ENCODE assay signal across 1 cellular context in the genomic region with DNA sequence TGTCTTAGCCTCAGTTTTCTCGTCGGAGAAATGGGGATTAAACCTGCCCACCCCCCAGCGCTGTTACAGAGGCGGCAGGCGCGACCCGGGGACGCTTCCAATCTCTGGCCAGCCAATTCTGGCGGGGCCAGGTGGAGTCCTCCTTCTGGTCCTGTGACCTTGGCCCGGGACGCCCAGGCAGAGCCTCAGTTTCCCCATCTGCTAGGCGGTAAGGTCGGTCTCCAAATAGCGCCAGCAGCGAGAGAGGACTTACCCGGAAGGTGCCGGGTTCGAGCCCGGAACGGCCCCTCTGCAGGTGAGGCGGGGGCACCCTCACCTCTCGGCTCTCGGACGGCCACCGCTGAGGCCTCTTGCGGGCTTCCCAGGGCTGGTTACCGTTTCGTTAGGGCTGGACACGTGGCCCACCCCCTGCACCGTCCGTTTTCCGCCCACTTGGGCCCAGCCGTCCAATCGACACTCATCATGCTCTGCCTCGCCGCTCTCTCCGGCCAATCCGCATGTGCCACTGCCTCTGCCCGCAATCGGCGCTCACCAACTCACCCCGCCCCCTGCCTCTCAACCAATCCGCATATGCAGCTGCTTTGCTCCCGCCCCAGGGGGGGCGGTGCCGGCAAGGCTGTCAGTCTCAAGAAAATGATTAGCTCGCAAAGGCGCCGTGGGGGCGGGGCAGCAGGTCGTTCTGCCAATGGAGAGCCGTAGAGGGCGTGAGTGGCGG.
TF ChIP-seq lines count a peak whose summit lies in the region.

A gene with protein sequence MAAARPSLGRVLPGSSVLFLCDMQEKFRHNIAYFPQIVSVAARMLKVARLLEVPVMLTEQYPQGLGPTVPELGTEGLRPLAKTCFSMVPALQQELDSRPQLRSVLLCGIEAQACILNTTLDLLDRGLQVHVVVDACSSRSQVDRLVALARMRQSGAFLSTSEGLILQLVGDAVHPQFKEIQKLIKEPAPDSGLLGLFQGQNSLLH (minus strand): TSS at position 384 of the 715 bp plus-strand sequence. CDS start 5,156 bp downstream, outside the sequence.

TF ChIP-seq in HEK293, 187 proteins besides CTCF, POLR2A, EP300 and RAD21 (continued from another document and continues in another):
- TF ChIP-seq, protein P1, sequence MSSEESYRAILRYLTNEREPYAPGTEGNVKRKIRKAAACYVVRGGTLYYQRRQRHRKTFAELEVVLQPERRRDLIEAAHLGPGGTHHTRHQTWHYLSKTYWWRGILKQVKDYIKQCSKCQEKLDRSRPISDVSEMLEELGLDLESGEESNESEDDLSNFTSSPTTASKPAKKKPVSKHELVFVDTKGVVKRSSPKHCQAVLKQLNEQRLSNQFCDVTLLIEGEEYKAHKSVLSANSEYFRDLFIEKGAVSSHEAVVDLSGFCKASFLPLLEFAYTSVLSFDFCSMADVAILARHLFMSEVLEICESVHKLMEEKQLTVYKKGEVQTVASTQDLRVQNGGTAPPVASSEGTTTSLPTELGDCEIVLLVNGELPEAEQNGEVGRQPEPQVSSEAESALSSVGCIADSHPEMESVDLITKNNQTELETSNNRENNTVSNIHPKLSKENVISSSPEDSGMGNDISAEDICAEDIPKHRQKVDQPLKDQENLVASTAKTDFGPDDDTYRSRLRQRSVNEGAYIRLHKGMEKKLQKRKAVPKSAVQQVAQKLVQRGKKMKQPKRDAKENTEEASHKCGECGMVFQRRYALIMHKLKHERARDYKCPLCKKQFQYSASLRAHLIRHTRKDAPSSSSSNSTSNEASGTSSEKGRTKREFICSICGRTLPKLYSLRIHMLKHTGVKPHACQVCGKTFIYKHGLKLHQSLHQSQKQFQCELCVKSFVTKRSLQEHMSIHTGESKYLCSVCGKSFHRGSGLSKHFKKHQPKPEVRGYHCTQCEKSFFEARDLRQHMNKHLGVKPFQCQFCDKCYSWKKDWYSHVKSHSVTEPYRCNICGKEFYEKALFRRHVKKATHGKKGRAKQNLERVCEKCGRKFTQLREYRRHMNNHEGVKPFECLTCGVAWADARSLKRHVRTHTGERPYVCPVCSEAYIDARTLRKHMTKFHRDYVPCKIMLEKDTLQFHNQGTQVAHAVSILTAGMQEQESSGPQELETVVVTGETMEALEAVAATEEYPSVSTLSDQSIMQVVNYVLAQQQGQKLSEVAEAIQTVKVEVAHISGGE (tag by site-specific recombination; conservative IDR thresholded peaks at IDR 0.05; ENCODE audit: low read depth) = peak; percentile 22
- TF ChIP-seq ZNF768 (tag by site-specific recombination; IDR thresholded peaks at IDR 0.05) (peak; percentile 83; the same call in 1 of the 2 replicates), ZFHX2 (tag by site-specific recombination; conservative IDR thresholded peaks at IDR 0.05) (peak; percentile 87), GLIS1 (tag by site-specific recombination; IDR thresholded peaks at IDR 0.05) (peak; percentile 98), ZSCAN16 (tag by site-specific recombination; IDR thresholded peaks at IDR 0.05) (no peak), ZNF114 (tag by site-specific recombination; IDR thresholded peaks at IDR 0.05) (no peak), KLF9 (tag by site-specific recombination; IDR thresholded peaks at IDR 0.05; ENCODE audit: low read depth) (peak; percentile 54), ZNF837 (tag by site-specific recombination; IDR thresholded peaks at IDR 0.05) (no peak), ZNF629 (tag by site-specific recombination; IDR thresholded peaks at IDR 0.05) (peak; percentile 49; the same call in 1 of the 2 replicates), SP7 (tag by site-specific recombination; IDR thresholded peaks at IDR 0.05) (peak; percentile 64; the same call in 1 of the 2 replicates), ZNF701 (tag by site-specific recombination; IDR thresholded peaks at IDR 0.05) (no peak), ZNF23 (tag by site-specific recombination; IDR thresholded peaks at IDR 0.05; ENCODE audit: borderline replicate concordance) (no peak), ZNF169 (tag by site-specific recombination; IDR thresholded peaks at IDR 0.05) (no peak), ZNF529 (tag by site-specific recombination; IDR thresholded peaks at IDR 0.05; ENCODE audit: insufficient replicate concordance) (no peak), TRIM28 (IDR thresholded peaks at IDR 0.05; ENCODE audit: borderline replicate concordance, low read length) (no peak), ZNF426 (tag by site-specific recombination; IDR thresholded peaks at IDR 0.05) (no peak), GFI1B (tag by site-specific recombination; IDR thresholded peaks at IDR 0.05) (no peak), ZNF791 (tag by site-specific recombination; IDR thresholded peaks at IDR 0.05) (no peak), FEZF1 (tag by site-specific recombination; IDR thresholded peaks at IDR 0.05) (no peak), ZNF473 (tag by site-specific recombination; IDR thresholded peaks at IDR 0.05) (no peak), ZNF335 (tag by site-specific recombination; conservative IDR thresholded peaks at IDR 0.05) (peak; percentile 81), ZNF121 (tag by site-specific recombination; IDR thresholded peaks at IDR 0.05) (peak; percentile 77; the same call in 1 of the 2 replicates), ZNF621 (tag by site-specific recombination; IDR thresholded peaks at IDR 0.05) (peak; percentile 89), ZNF747 (tag by site-specific recombination; IDR thresholded peaks at IDR 0.05) (no peak), ZBTB48 (tag by site-specific recombination; IDR thresholded peaks at IDR 0.05) (peak; percentile 25; the same call in 1 of the 2 replicates), ZNF239 (tag by site-specific recombination; IDR thresholded peaks at IDR 0.05) (peak; percentile 33; the same call in 1 of the 2 replicates), ZNF596 (tag by site-specific recombination; IDR thresholded peaks at IDR 0.05) (no peak), MZF1 (tag by site-specific recombination; IDR thresholded peaks at IDR 0.05; ENCODE audit: borderline replicate concordance) (no peak), ZNF610 (tag by site-specific recombination; IDR thresholded peaks at IDR 0.05; ENCODE audit: borderline replicate concordance) (0 out of 2 replicates have a peak, but pooled peaks have one; percentile 52), ZFP3 (tag by site-specific recombination; IDR thresholded peaks at IDR 0.05; ENCODE audit: low read depth) (no peak), ZNF423 (tag by site-specific recombination; IDR thresholded peaks at IDR 0.05) (peak; percentile 50; the same call in 1 of the 2 replicates), ZFP41 (tag by site-specific recombination; IDR thresholded peaks at IDR 0.05; ENCODE audit: borderline replicate concordance) (no peak), EGR2 (tag by site-specific recombination; IDR thresholded peaks at IDR 0.05; ENCODE audit: low read depth) (peak; percentile 82), ZFP37 (tag by site-specific recombination; IDR thresholded peaks at IDR 0.05) (no peak), REPIN1 (tag by site-specific recombination; IDR thresholded peaks at IDR 0.05; ENCODE audit: low read depth) (peak; percentile 41; the same call in 1 of the 2 replicates), GLI2 (tag by site-specific recombination; IDR thresholded peaks at IDR 0.05; ENCODE audit: borderline replicate concordance, low read depth) (no peak), ZNF146 (tag by site-specific recombination; IDR thresholded peaks at IDR 0.05) (no peak), ZNF10 (tag by site-specific recombination; IDR thresholded peaks at IDR 0.05) (peak; percentile 61; the same call in 1 of the 2 replicates)
- TF ChIP-seq, protein P2, sequence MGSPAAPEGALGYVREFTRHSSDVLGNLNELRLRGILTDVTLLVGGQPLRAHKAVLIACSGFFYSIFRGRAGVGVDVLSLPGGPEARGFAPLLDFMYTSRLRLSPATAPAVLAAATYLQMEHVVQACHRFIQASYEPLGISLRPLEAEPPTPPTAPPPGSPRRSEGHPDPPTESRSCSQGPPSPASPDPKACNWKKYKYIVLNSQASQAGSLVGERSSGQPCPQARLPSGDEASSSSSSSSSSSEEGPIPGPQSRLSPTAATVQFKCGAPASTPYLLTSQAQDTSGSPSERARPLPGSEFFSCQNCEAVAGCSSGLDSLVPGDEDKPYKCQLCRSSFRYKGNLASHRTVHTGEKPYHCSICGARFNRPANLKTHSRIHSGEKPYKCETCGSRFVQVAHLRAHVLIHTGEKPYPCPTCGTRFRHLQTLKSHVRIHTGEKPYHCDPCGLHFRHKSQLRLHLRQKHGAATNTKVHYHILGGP (tag by site-specific recombination; IDR thresholded peaks at IDR 0.05) = no peak
- TF ChIP-seq, protein P3, sequence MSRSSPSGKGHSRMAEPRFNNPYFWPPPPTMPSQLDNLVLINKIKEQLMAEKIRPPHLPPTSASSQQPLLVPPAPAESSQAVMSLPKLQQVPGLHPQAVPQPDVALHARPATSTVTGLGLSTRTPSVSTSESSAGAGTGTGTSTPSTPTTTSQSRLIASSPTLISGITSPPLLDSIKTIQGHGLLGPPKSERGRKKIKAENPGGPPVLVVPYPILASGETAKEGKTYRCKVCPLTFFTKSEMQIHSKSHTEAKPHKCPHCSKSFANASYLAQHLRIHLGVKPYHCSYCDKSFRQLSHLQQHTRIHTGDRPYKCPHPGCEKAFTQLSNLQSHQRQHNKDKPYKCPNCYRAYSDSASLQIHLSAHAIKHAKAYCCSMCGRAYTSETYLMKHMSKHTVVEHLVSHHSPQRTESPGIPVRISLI (tag by site-specific recombination; IDR thresholded peaks at IDR 0.05) = no peak
- TF ChIP-seq, protein P4, sequence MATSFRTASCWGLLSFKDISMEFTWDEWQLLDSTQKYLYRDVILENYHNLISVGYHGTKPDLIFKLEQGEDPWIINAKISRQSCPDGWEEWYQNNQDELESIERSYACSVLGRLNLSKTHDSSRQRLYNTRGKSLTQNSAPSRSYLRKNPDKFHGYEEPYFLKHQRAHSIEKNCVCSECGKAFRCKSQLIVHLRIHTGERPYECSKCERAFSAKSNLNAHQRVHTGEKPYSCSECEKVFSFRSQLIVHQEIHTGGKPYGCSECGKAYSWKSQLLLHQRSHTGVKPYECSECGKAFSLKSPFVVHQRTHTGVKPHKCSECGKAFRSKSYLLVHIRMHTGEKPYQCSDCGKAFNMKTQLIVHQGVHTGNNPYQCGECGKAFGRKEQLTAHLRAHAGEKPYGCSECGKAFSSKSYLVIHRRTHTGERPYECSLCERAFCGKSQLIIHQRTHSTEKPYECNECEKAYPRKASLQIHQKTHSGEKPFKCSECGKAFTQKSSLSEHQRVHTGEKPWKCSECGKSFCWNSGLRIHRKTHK (tag by site-specific recombination; IDR thresholded peaks at IDR 0.05) = no peak
- TF ChIP-seq, protein P5, sequence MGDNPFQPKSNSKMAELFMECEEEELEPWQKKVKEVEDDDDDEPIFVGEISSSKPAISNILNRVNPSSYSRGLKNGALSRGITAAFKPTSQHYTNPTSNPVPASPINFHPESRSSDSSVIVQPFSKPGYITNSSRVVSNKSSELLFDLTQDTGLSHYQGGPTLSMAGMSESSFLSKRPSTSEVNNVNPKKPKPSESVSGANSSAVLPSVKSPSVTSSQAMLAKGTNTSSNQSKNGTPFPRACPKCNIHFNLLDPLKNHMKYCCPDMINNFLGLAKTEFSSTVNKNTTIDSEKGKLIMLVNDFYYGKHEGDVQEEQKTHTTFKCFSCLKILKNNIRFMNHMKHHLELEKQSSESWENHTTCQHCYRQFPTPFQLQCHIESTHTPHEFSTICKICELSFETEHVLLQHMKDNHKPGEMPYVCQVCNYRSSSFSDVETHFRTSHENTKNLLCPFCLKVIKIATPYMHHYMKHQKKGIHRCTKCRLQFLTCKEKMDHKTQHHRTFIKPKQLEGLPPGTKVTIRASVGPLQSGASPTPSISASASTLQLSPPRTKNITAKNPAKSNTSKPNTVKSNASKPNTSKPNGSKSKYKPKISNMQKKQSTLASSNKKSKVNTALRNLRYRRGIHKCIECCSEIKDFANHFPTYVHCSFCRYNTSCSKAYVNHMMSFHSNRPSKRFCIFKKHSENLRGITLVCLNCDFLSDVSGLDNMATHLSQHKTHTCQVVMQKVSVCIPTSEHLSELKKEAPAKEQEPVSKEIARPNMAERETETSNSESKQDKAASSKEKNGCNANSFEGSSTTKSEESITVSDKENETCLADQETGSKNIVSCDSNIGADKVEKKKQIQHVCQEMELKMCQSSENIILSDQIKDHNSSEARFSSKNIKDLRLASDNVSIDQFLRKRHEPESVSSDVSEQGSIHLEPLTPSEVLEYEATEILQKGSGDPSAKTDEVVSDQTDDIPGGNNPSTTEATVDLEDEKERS (tag by site-specific recombination; IDR thresholded peaks at IDR 0.05) = no peak
- TF ChIP-seq, protein P6, sequence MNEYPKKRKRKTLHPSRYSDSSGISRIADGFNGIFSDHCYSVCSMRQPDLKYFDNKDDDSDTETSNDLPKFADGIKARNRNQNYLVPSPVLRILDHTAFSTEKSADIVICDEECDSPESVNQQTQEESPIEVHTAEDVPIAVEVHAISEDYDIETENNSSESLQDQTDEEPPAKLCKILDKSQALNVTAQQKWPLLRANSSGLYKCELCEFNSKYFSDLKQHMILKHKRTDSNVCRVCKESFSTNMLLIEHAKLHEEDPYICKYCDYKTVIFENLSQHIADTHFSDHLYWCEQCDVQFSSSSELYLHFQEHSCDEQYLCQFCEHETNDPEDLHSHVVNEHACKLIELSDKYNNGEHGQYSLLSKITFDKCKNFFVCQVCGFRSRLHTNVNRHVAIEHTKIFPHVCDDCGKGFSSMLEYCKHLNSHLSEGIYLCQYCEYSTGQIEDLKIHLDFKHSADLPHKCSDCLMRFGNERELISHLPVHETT (tag by site-specific recombination; IDR thresholded peaks at IDR 0.05) = no peak
- TF ChIP-seq, protein P7, sequence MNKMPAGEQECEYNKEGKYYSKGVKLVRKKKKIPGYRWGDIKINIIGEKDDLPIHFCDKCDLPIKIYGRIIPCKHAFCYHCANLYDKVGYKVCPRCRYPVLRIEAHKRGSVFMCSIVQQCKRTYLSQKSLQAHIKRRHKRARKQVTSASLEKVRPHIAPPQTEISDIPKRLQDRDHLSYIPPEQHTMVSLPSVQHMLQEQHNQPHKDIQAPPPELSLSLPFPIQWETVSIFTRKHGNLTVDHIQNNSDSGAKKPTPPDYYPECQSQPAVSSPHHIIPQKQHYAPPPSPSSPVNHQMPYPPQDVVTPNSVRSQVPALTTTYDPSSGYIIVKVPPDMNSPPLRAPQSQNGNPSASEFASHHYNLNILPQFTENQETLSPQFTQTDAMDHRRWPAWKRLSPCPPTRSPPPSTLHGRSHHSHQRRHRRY (tag by site-specific recombination; IDR thresholded peaks at IDR 0.05) = no peak
- TF ChIP-seq, protein P8, sequence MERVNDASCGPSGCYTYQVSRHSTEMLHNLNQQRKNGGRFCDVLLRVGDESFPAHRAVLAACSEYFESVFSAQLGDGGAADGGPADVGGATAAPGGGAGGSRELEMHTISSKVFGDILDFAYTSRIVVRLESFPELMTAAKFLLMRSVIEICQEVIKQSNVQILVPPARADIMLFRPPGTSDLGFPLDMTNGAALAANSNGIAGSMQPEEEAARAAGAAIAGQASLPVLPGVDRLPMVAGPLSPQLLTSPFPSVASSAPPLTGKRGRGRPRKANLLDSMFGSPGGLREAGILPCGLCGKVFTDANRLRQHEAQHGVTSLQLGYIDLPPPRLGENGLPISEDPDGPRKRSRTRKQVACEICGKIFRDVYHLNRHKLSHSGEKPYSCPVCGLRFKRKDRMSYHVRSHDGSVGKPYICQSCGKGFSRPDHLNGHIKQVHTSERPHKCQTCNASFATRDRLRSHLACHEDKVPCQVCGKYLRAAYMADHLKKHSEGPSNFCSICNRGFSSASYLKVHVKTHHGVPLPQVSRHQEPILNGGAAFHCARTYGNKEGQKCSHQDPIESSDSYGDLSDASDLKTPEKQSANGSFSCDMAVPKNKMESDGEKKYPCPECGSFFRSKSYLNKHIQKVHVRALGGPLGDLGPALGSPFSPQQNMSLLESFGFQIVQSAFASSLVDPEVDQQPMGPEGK (tag by site-specific recombination; IDR thresholded peaks at IDR 0.05) = 0 out of 2 replicates have a peak, but pooled peaks have one; percentile 20
- TF ChIP-seq, protein P9, sequence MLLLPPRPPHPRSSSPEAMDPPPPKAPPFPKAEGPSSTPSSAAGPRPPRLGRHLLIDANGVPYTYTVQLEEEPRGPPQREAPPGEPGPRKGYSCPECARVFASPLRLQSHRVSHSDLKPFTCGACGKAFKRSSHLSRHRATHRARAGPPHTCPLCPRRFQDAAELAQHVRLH (tag by site-specific recombination; IDR thresholded peaks at IDR 0.05) = peak; percentile 42; the same call in 1 of the 2 replicates
